Comparison of ENCODE assay signal across 27 cellular contexts in the genomic region with DNA sequence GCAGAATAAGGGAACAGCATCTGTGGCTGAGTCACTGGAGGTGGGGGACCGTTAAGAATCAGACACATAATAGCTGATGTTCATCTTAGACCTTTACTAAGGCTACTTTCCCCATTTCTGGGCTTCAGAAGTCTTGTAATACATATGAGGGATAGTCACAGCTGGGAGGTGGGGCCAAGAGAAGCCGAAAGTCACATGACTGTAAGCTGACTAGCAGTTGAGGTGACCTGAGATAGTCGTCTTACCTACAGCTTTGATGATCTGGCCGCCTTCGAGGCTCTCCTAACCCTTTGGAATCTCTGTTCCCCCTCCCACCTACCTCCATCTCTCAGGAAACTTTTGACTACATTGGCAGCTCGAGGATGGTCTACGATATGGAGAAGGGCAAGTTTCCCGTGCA. TPM values are rescaled to one million over a fixed set of nuclear protein-coding genes. Genes with fewer than 3 reads are reported as not detected.
"Had no signal": no experiment of that assay in that cellular context is flagged by ENCODE, and none has a peak within 500 bp of the region (broad histone marks: within the 10 kb centered on the region; RNA-seq: fewer than 3 reads in every experiment).

No MANE protein-coding gene starts in this region.

- H3K27ac ChIP-seq: cardiac muscle cell, SJSA1 had no signal

- H3K27ac Mint-ChIP-seq: activated CD4-positive, alpha-beta T cell treated with anti-CD3 and anti-CD28 coated beads, Interleukin-2, amount 10 ng/mL, durations not matched to agents 7 days and 5 days; activated CD8-positive, alpha-beta T cell treated with anti-CD3 and anti-CD28 coated beads, Interleukin-2, amount 10 ng/mL, durations not matched to agents 7 days and 5 days; activated naive CD4-positive, alpha-beta T cell treated with anti-CD3 and anti-CD28 coated beads, Interleukin-2, amount 10 ng/mL, durations not matched to agents 7 days and 5 days; activated naive CD8-positive, alpha-beta T cell; activated naive CD8-positive, alpha-beta T cell treated with anti-CD3 and anti-CD28 coated beads, Interleukin-2, amount 50 U/mL, for 24 hours; T-helper 1 cell treated with Interleukin-12 subunit alpha and Interleukin-12 subunit beta and Interleukin-4 antibody, amounts not matched to agents 30 μg/mL and 1 μg/mL, for 36 hours; T-helper 2 cell treated with Interferon-gamma antibody and Interleukin-4, amounts not matched to agents 5 μg/mL and 100 μg/mL, for 36 hours had no signal

- DNase-seq: activated CD4-positive, alpha-beta T cell treated with anti-CD3 and anti-CD28 coated beads, Interleukin-2, amount 10 ng/mL, durations not matched to agents 7 days and 5 days; activated CD4-positive, alpha-beta T cell treated with anti-CD3 and anti-CD28 coated beads, Interleukin-2, amount 50 U/mL, for 48 hours; activated CD8-positive, alpha-beta memory T cell treated with anti-CD3 and anti-CD28 coated beads, Interleukin-2, amount 50 U/mL, for 4 hours; activated CD8-positive, alpha-beta T cell treated with anti-CD3 and anti-CD28 coated beads, Interleukin-2, amount 10 ng/mL, durations not matched to agents 7 days and 5 days; activated effector memory CD4-positive, alpha-beta T cell treated with Interleukin-2 at 50 U/mL for 16 hours; activated naive CD4-positive, alpha-beta T cell treated with anti-CD3 and anti-CD28 coated beads, Interleukin-2, amount 10 ng/mL, durations not matched to agents 7 days and 5 days; activated naive CD8-positive, alpha-beta T cell treated with anti-CD3 and anti-CD28 coated beads, Interleukin-2, amount 50 U/mL, for 24 hours; activated T-cell treated with anti-CD3 and anti-CD28 coated beads, Interleukin-2, amount 50 U/mL, for 48 hours; Karpas-422; KBM-7; MG63; NCI-H1048; NCI-H1436 treated with DMSO at 0.1 percent for 48 hours; NCI-H1694 treated with DMSO at 0.1 percent for 48 hours; NCI-H2029; NCI-H345; NCI-H524 treated with DMSO at 0.1 percent for 48 hours; SHP77 treated with DMSO at 0.1 percent for 48 hours; SK-N-SH had no signal

- H3K9me3 ChIP-seq: MG63, SJSA1, SK-N-SH had no signal

- H3K4me1 ChIP-seq: SJSA1 had no signal

- H3K9me3 Mint-ChIP-seq: activated CD4-positive, alpha-beta T cell treated with anti-CD3 and anti-CD28 coated beads, Interleukin-2, amount 10 ng/mL, durations not matched to agents 7 days and 5 days; activated naive CD4-positive, alpha-beta T cell treated with anti-CD3 and anti-CD28 coated beads, Interleukin-2, amount 10 ng/mL, durations not matched to agents 7 days and 5 days; activated naive CD8-positive, alpha-beta T cell treated with anti-CD3 and anti-CD28 coated beads, Interleukin-2, amount 50 U/mL, for 24 hours; brain; central memory CD8-positive, alpha-beta T cell; T-helper 1 cell treated with Interleukin-12 subunit alpha and Interleukin-12 subunit beta and Interleukin-4 antibody, amounts not matched to agents 30 μg/mL and 1 μg/mL, for 36 hours; T-helper 2 cell treated with Interferon-gamma antibody and Interleukin-4, amounts not matched to agents 5 μg/mL and 100 μg/mL, for 36 hours had no signal

- H3K4me3 Mint-ChIP-seq: activated CD4-positive, alpha-beta T cell treated with anti-CD3 and anti-CD28 coated beads, Interleukin-2, amount 10 ng/mL, durations not matched to agents 7 days and 5 days; activated CD8-positive, alpha-beta T cell treated with anti-CD3 and anti-CD28 coated beads, Interleukin-2, amount 10 ng/mL, durations not matched to agents 7 days and 5 days; activated naive CD4-positive, alpha-beta T cell treated with anti-CD3 and anti-CD28 coated beads, Interleukin-2, amount 10 ng/mL, durations not matched to agents 7 days and 5 days; activated naive CD8-positive, alpha-beta T cell; activated naive CD8-positive, alpha-beta T cell treated with anti-CD3 and anti-CD28 coated beads, Interleukin-2, amount 50 U/mL, for 24 hours; brain; central memory CD8-positive, alpha-beta T cell; T-helper 1 cell treated with Interleukin-12 subunit alpha and Interleukin-12 subunit beta and Interleukin-4 antibody, amounts not matched to agents 30 μg/mL and 1 μg/mL, for 36 hours; T-helper 2 cell treated with Interferon-gamma antibody and Interleukin-4, amounts not matched to agents 5 μg/mL and 100 μg/mL, for 36 hours had no signal

- H3K27me3 Mint-ChIP-seq: activated CD4-positive, alpha-beta T cell treated with anti-CD3 and anti-CD28 coated beads, Interleukin-2, amount 10 ng/mL, durations not matched to agents 7 days and 5 days; activated naive CD4-positive, alpha-beta T cell treated with anti-CD3 and anti-CD28 coated beads, Interleukin-2, amount 10 ng/mL, durations not matched to agents 7 days and 5 days; activated naive CD8-positive, alpha-beta T cell; activated naive CD8-positive, alpha-beta T cell treated with anti-CD3 and anti-CD28 coated beads, Interleukin-2, amount 50 U/mL, for 24 hours; brain; central memory CD8-positive, alpha-beta T cell had no signal

- H3K4me1 Mint-ChIP-seq: activated naive CD4-positive, alpha-beta T cell treated with anti-CD3 and anti-CD28 coated beads, Interleukin-2, amount 10 ng/mL, durations not matched to agents 7 days and 5 days; activated naive CD8-positive, alpha-beta T cell treated with anti-CD3 and anti-CD28 coated beads, Interleukin-2, amount 50 U/mL, for 24 hours had no signal

- H3K4me3 ChIP-seq: cardiac muscle cell, MG63, SJSA1 had no signal

- H3K27me3 ChIP-seq: cardiac muscle cell, MG63, SJSA1 had no signal

- ATAC-seq: activated CD8-positive, alpha-beta T cell treated with anti-CD3 and anti-CD28 coated beads, Interleukin-2, amount 10 ng/mL, durations not matched to agents 7 days and 5 days; activated naive CD8-positive, alpha-beta T cell treated with anti-CD3 and anti-CD28 coated beads, Interleukin-2, amount 50 U/mL, for 24 hours had no signal

RNA-seq across cellular contexts. Expression of a gene that starts 14.3 kb away (rescaled TPM):
- total RNA-seq: RPMI7951 had no signal

RNA-seq across cellular contexts. Expression of a gene that starts 47.8 kb away (rescaled TPM):
- total RNA-seq: activated CD8-positive, alpha-beta T cell treated with anti-CD3 and anti-CD28 coated beads, Interleukin-2, amount 10 ng/mL, durations not matched to agents 7 days and 5 days had no signal
